In genomic region chr15:70099966-70100494, GRCh38 we compare ENCODE assay signal across 8 cellular contexts. TPM values are rescaled to one million over a fixed set of nuclear protein-coding genes. Genes with fewer than 3 reads are reported as not detected.
DNase-seq lines count a peak whose midpoint lies in the region; ATAC-seq and TF ChIP-seq lines count a peak whose summit lies in the region.

No MANE protein-coding gene starts in this region.

- H3K36me3 Mint-ChIP-seq in activated naive CD4-positive, alpha-beta T cell treated with anti-CD3 and anti-CD28 coated beads, Interleukin-2, amount 50 U/mL, for 72 hours: peaks cover 15 to 19% of the 10 kb centered on the region in 2 donors

- no peaks in the 10 kb centered on the region for H3K9me3 ChIP-seq in DOHH2 (ENCODE audit: control insufficient read depth, insufficient read depth, low read length)
- no peaks in the 10 kb centered on the region for H3K9me3 ChIP-seq in right lobe of liver

- peaks cover 8% of the 10 kb centered on the region for H3F3A ChIP-seq in DOHH2 (ENCODE audit: control insufficient read depth, insufficient read depth)

- TF ChIP-seq CTCF in DOHH2 (IDR thresholded peaks at IDR 0.05; ENCODE audit: low read depth, low read length, poor library complexity, severe bottlenecking) (no peak), right lobe of liver (IDR thresholded peaks at IDR 0.05) (no peak)

- peaks cover 34% of the 10 kb centered on the region for H3K27me3 ChIP-seq in DOHH2 (ENCODE audit: control insufficient read depth, low read length)
- no peaks in the 10 kb centered on the region for H3K27me3 ChIP-seq in right lobe of liver

- peak overlapping the region; percentile 82 for H3K4me2 ChIP-seq in DOHH2 (ENCODE audit: low read length)

- H3K4me3 ChIP-seq in DOHH2 (ENCODE audit: low read length): peak overlapping the region; percentile 68
- H3K4me3 ChIP-seq in right lobe of liver: peak overlapping the region; percentile 14 to 46 (median 39)
- peak overlapping the region; percentile 12 for H3K4me3 ChIP-seq in urinary bladder (ENCODE audit: low read depth, low read length)

- DNase-seq in MV-4-11 (lab: John Stamatoyannopoulos, UW) (peak; percentile 32), right lobe of liver (no peak), amygdala (lab: John Stamatoyannopoulos, UW) (no peak), DMS153 (lab: John Stamatoyannopoulos, UW) (no peak), 8988T (no peak)
- DNase-seq in activated naive CD4-positive, alpha-beta T cell treated with anti-CD3 and anti-CD28 coated beads, Interleukin-2, amount 50 U/mL, for 72 hours (ENCODE audit: low spot score in 2 of 2): no peak

- no peak for TF ChIP-seq POLR2A in right lobe of liver (IDR thresholded peaks at IDR 0.05)

- H3K9me3 Mint-ChIP-seq in activated naive CD4-positive, alpha-beta T cell treated with anti-CD3 and anti-CD28 coated beads, Interleukin-2, amount 50 U/mL, for 72 hours: no peaks in the 10 kb centered on the region

- H3K27ac Mint-ChIP-seq in activated naive CD4-positive, alpha-beta T cell treated with anti-CD3 and anti-CD28 coated beads, Interleukin-2, amount 50 U/mL, for 72 hours: peak overlapping the region; percentile 90 to 100

- WGBS in right lobe of liver (ENCODE audit: insufficient coverage, low coverage, low lambda C conversion rate, missing lambda C conversion rate): 0% methylated on average over 15 of the region's 17 CpGs
- WGBS in urinary bladder: 3% methylated on average over 17 of the region's 17 CpGs

- intact Hi-C loops in right lobe of liver (cut with DNase I): no loop called here

- peaks cover 25% of the 10 kb centered on the region for H3K79me2 ChIP-seq in DOHH2 (ENCODE audit: control insufficient read depth, low read length)

- H3K36me3 ChIP-seq in DOHH2 (ENCODE audit: control insufficient read depth, low read length) (peaks cover 15% of the 10 kb centered on the region), right lobe of liver (no peaks in the 10 kb centered on the region), urinary bladder (ENCODE audit: insufficient read depth) (no peaks in the 10 kb centered on the region)

- no peak overlapping the region for H3K27ac ChIP-seq in DOHH2 (ENCODE audit: low read depth, low read length)
- peak overlapping the region; percentile 73 to 93 (median 85) for H3K27ac ChIP-seq in right lobe of liver
- no peak overlapping the region for H3K27ac ChIP-seq in urinary bladder (ENCODE audit: low read depth)

- no peak for ATAC-seq in activated naive CD4-positive, alpha-beta T cell treated with anti-CD3 and anti-CD28 coated beads, Interleukin-2, amount 50 U/mL, for 72 hours
- ATAC-seq in right lobe of liver: no peak

- no peaks in the 10 kb centered on the region for H3K9me2 ChIP-seq in DOHH2 (replicated peaks; ENCODE audit: control insufficient read depth, low read length)

- H3K4me1 ChIP-seq in DOHH2 (ENCODE audit: control insufficient read depth, low read length): peaks cover 62% of the 10 kb centered on the region
- peaks cover 0 to 55% (median 26%) of the 10 kb centered on the region in 4 donors for H3K4me1 ChIP-seq in right lobe of liver
- peaks cover 3% of the 10 kb centered on the region for H3K4me1 ChIP-seq in urinary bladder (ENCODE audit: insufficient read depth)

- H4K20me1 ChIP-seq in DOHH2 (ENCODE audit: control insufficient read depth, insufficient read depth, low read depth, low read length): peaks cover 11% of the 10 kb centered on the region

RNA-seq across cellular contexts. Expression of gene TLE3, which starts 2.3 kb away (rescaled TPM):
- 100 to 1,000 TPM in 1 of 2 donors, 10 to 100 TPM in 1; 82.9 to 171 TPM for total RNA-seq in activated naive CD4-positive, alpha-beta T cell treated with anti-CD3 and anti-CD28 coated beads, Interleukin-2, amount 50 U/mL, for 72 hours
- total RNA-seq in right lobe of liver: 10 to 100 TPM in 5 of 6 experiments, 1 to 10 TPM in 1; 8.9 to 38.2 (median 21.2) TPM
- total RNA-seq in urinary bladder: 25.7 TPM
- 21.5 TPM for polyA plus RNA-seq in urinary bladder

Comparison
In these comparisons a context has a peak if more than half of its experiments do, and no peak if none do; other contexts are left out.
1. H3K27ac ChIP-seq: peak in right lobe of liver (3 of 3); none in DOHH2 (single experiment) and urinary bladder (single experiment).
2. H3K4me3 ChIP-seq: peak in every context shown above with its lines; median percentile 68 in DOHH2; 39 in right lobe of liver; 12 in urinary bladder.